In genomic region chr15:95284933-95285401, GRCh38 we compare ENCODE assay signal across 10 cellular contexts.
DNase-seq lines count a peak whose midpoint lies in the region; FAIRE-seq and TF ChIP-seq lines count a peak whose summit lies in the region.
"Had no signal": no experiment of that assay in that cellular context is flagged by ENCODE, and none has a peak within 500 bp of the region (broad histone marks: within the 10 kb centered on the region; RNA-seq: fewer than 3 reads in every experiment).

No MANE protein-coding gene starts in this region.

- no peaks in the 10 kb centered on the region for H3K36me3 ChIP-seq in endothelial cell of umbilical vein (ENCODE audit: control insufficient read depth in 2 of 2, extremely low read depth in 1 of 2, insufficient read depth in 2 of 2, low read length in 2 of 2)

- no peaks in the 10 kb centered on the region for H4K20me1 ChIP-seq in endothelial cell of umbilical vein (replicated peaks; ENCODE audit: control insufficient read depth, extremely low read depth, insufficient read depth, low read length)

- WGBS in lower leg skin, 2 donors: 37 to 39% methylated on average over 3 of the region's 3 CpGs

- intact Hi-C loops in endothelial cell of umbilical vein (cut with micrococcal nuclease) (loop anchor here (1.0 kb wide), 5 partner anchors 40 to 1060 kb away; no protein-coding TSS in a partner anchor), lower leg skin (cut with DNase I; ENCODE audit: low total_unique reads) (no loop called here)

- H3K9ac ChIP-seq in endothelial cell of umbilical vein (replicated peaks; ENCODE audit: extremely low read depth, insufficient read depth, low read length): peak overlapping the region; percentile 29

- in situ Hi-C loops in GM13976 (cut with MboI; ENCODE audit: low sequenced_read_pairs, unreplicated experiment): no loop called here

- peak overlapping the region; percentile 9 for H2AFZ ChIP-seq in endothelial cell of umbilical vein (ENCODE audit: low read depth, low read length)

- TF ChIP-seq POLR2A in endothelial cell of umbilical vein (IDR thresholded peaks at IDR 0.05; ENCODE audit: low read depth, low read length) (no peak), lower leg skin (IDR thresholded peaks at IDR 0.05) (no peak)

- CTCF ChIA-PET in endothelial cell of umbilical vein (lab: Charles Lee): interaction anchor here (0.6 to 2.5 kb wide), 20 partner anchors 9 to 1058 kb away, joined by 3 to 16 read pairs (median 4); partner anchors contain the start of gene NR2F2

- H3K9me3 ChIP-seq in endothelial cell of umbilical vein (replicated peaks; ENCODE audit: control insufficient read depth, insufficient read depth, low read length): no peaks in the 10 kb centered on the region

- peak overlapping the region; percentile 41 for H3K4me2 ChIP-seq in endothelial cell of umbilical vein (ENCODE audit: insufficient read depth, low read length)

- no peaks in the 10 kb centered on the region for H3K27me3 ChIP-seq in endothelial cell of umbilical vein (ENCODE audit: control insufficient read depth in 2 of 2, insufficient read depth in 2 of 2, low read length in 2 of 2)

- TF ChIP-seq CTCF in endothelial cell of umbilical vein (IDR thresholded peaks at IDR 0.05; ENCODE audit: extremely low read depth in 1 of 2, insufficient read depth in 1 of 2, low read depth in 1 of 2, low read length in 2 of 2) (peak; percentile 21 to 28), GM13976 (IDR thresholded peaks at IDR 0.05; ENCODE audit: borderline replicate concordance, control extremely low read depth, extremely low read depth, insufficient read depth, missing control alignments) (no peak), lower leg skin (IDR thresholded peaks at IDR 0.05) (no peak)

- peak overlapping the region; percentile 15 for H3K27ac ChIP-seq in endothelial cell of umbilical vein (ENCODE audit: insufficient read depth, low read depth, low read length)

- peak; percentile 47 for FAIRE-seq in endothelial cell of umbilical vein (lab: Jason Lieb, UNC)
- FAIRE-seq: colon, small intestine had no signal

- DNase-seq in NOMO-1 (lab: John Stamatoyannopoulos, UW; ENCODE audit: unreplicated experiment in 2 of 2): peak; percentile 23 to 47
- DNase-seq in NOMO-1 treated with dmso at 0.1 percent for 144 hours (lab: John Stamatoyannopoulos, UW; ENCODE audit: unreplicated experiment): no peak
- DNase-seq in OCI-M1 (lab: John Stamatoyannopoulos, UW): peak; percentile 89
- DNase-seq in endothelial cell of umbilical vein (ENCODE audit: low read depth, low spot score): peak; percentile 88
- DNase-seq in smooth muscle cell of the brain vasculature (ENCODE audit: low read depth, low spot score): peak; percentile 57
- DNase-seq in GM13976 (ENCODE audit: low spot score): no peak
- no peak for DNase-seq in NCI-H1436 (lab: John Stamatoyannopoulos, UW)
- no peak for DNase-seq in lower leg skin (ENCODE audit: low spot score in 2 of 2)
- DNase-seq: small intestine had no signal

- no peaks in the 10 kb centered on the region for H3K79me2 ChIP-seq in endothelial cell of umbilical vein (ENCODE audit: control insufficient read depth, insufficient read depth, low read length)

- H3K4me1 ChIP-seq in endothelial cell of umbilical vein (ENCODE audit: control insufficient read depth, extremely low read depth, insufficient read depth, low read length): peaks cover 63% of the 10 kb centered on the region

- no peaks in the 10 kb centered on the region for H3K9me1 ChIP-seq in endothelial cell of umbilical vein (replicated peaks; ENCODE audit: control insufficient read depth, extremely low read depth, insufficient read depth, low read length)

- no TSS peak for BruUV-seq in endothelial cell of umbilical vein (replicated peaks; lab: Mats Ljungman, UMichigan)

- POLR2A ChIA-PET in endothelial cell of umbilical vein (lab: Charles Lee): no interaction called here

- dilution Hi-C loops in endothelial cell of umbilical vein (cut with MboI; ENCODE audit: extremely low pct_ligation_motif_present, low sequenced_read_pairs): no loop called here

- H3K4me3 ChIP-seq in endothelial cell of umbilical vein (replicated peaks in 1 of 3; ENCODE audit: insufficient read depth in 1 of 3, low read depth in 1 of 3, low read length in 3 of 3): no peak overlapping the region
- H3K4me3 ChIP-seq in lower leg skin (ENCODE audit: low read depth, poor library complexity, severe bottlenecking): no peak overlapping the region

TF ChIP-seq in endothelial cell of umbilical vein, 7 proteins besides CTCF, POLR2A, EP300 and RAD21:
- TF ChIP-seq MYC (IDR thresholded peaks at IDR 0.05; ENCODE audit: low read depth, low read length) (no peak), FOS (IDR thresholded peaks at IDR 0.05; ENCODE audit: borderline replicate concordance, insufficient read depth, low read length) (no peak), JUN (IDR thresholded peaks at IDR 0.05; ENCODE audit: borderline replicate concordance, insufficient read depth, insufficient read length, low read depth) (no peak), GATA2 (IDR thresholded peaks at IDR 0.05; ENCODE audit: insufficient read depth, insufficient read length, low read depth, low read length) (no peak), EZH2 (IDR thresholded peaks at IDR 0.05; ENCODE audit: borderline replicate concordance, low read depth, low read length, severe bottlenecking) (no peak), POLR2AphosphoS5 (IDR thresholded peaks at IDR 0.05; ENCODE audit: insufficient read depth, low read depth, low read length) (no peak), MAX (IDR thresholded peaks at IDR 0.05; ENCODE audit: insufficient read depth, insufficient read length) (no peak)

Comparison
In these comparisons a context has a peak if more than half of its experiments do, and no peak if none do; other contexts are left out.
1. DNase-seq: peak in NOMO-1 (2 of 2), OCI-M1 (single experiment), endothelial cell of umbilical vein (single experiment) and smooth muscle cell of the brain vasculature (single experiment); none in NOMO-1 treated with dmso at 0.1 percent for 144 hours (single experiment), GM13976 (single experiment), NCI-H1436 (single experiment) and lower leg skin (0 of 2).
2. CTCF ChIP-seq: peak in endothelial cell of umbilical vein (2 of 2); none in GM13976 (single experiment) and lower leg skin (0 of 3).